ENCODE assay signal across 8 cellular contexts in the genomic region with DNA sequence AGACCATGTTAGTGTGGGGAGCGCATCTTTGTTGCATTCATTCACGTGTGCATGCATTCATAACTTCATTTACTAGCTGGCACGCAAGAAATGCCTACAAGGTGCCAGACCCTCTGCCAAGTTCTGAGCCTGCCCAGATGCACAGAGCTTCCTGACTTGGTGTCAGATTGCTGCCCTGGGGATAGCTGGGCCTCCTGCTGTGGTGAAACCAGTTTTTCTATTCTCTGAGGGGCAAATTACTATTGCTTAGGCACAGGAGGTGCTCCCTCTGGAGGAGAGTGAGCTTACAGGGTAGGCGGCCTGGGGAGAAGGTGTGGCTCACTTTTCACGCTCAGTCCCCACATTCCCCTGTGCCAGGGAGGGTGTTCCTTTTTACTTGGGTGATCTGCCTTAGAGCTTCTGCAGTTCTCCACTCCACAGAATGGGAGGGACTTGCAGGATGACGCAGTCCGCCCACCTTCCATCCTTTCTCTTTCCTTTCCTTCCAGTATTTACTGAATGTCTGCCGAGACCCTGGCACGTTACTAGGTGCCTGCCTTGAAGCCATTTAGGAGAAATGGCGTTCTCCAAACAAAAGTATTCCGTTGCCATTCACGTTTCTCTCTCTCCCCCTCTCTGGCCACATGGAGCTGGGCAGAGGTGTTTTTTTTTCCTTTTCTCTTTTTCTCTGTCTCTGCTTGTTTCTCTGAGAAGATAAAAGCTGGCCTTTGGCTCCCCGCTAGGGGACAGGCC. TPM values are rescaled to one million over a fixed set of nuclear protein-coding genes. Genes with fewer than 3 reads are reported as not detected.
DNase-seq lines count a peak whose midpoint lies in the region; ATAC-seq and TF ChIP-seq lines count a peak whose summit lies in the region.

No MANE protein-coding gene starts in this region.

- H3K4me1 ChIP-seq in DND-41 (ENCODE audit: insufficient read depth, low read length): no peaks in the 10 kb centered on the region
- H3K4me1 ChIP-seq in iPS-18a (ENCODE audit: control insufficient read depth, low read depth, low read length): peaks cover 30% of the 10 kb centered on the region
- peaks cover 13% of the 10 kb centered on the region for H3K4me1 ChIP-seq in smooth muscle cell (ENCODE audit: low read depth)

- ATAC-seq in DND-41 (ENCODE audit: insufficient read depth, low read depth): peak; percentile 57
- no peak for ATAC-seq in HG02973 (IDR thresholded peaks at IDR 0.05; ENCODE audit: unreplicated experiment)

- 31% methylated on average over 13 of the region's 13 CpGs for WGBS in smooth muscle cell (ENCODE audit: low lambda C conversion rate)

- H3K27me3 ChIP-seq in DND-41 (ENCODE audit: insufficient read depth, low read length, poor library complexity) (no peaks in the 10 kb centered on the region), iPS-18a (ENCODE audit: control insufficient read depth, insufficient read depth, low read length) (no peaks in the 10 kb centered on the region), smooth muscle cell (ENCODE audit: low read depth) (no peaks in the 10 kb centered on the region)

- H3K9me3 ChIP-seq in DND-41 (ENCODE audit: insufficient read depth, low read length, severe bottlenecking) (no peaks in the 10 kb centered on the region), iPS-18a (ENCODE audit: control insufficient read depth, low read depth, low read length) (no peaks in the 10 kb centered on the region), smooth muscle cell (replicated peaks; ENCODE audit: low read depth) (no peaks in the 10 kb centered on the region)

- H3K4me1 Mint-ChIP-seq in immature natural killer cell: peaks cover 6 to 12% of the 10 kb centered on the region in 2 donors

- peaks cover 8% of the 10 kb centered on the region for H3F3A ChIP-seq in smooth muscle cell (ENCODE audit: low read depth)

- no peaks in the 10 kb centered on the region for H3K79me2 ChIP-seq in DND-41 (ENCODE audit: insufficient read depth, low read length)
- H3K79me2 ChIP-seq in smooth muscle cell (ENCODE audit: low read depth): no peaks in the 10 kb centered on the region

- in situ Hi-C loops in astrocyte of the cerebellum (cut with HindIII; ENCODE audit: low sequenced_read_pairs): no loop called here

- DNase-seq in DND-41: peak; percentile 13
- DNase-seq in NCI-H146 (lab: John Stamatoyannopoulos, UW): peak; percentile 92
- peak; percentile 19 for DNase-seq in astrocyte of the cerebellum (ENCODE audit: low read depth)
- DNase-seq in smooth muscle cell (lab: John Stamatoyannopoulos, UW; ENCODE audit: unreplicated experiment): no peak
- no peak for DNase-seq in T-helper 9 cell
- DNase-seq in immature natural killer cell: no peak

- peaks cover 0 to 3% (median 0%) of the 10 kb centered on the region in 3 donors for H3K36me3 Mint-ChIP-seq in immature natural killer cell

- no peak overlapping the region for H3K4me3 Mint-ChIP-seq in immature natural killer cell

- H3K27ac ChIP-seq in DND-41 (ENCODE audit: low read length): no peak overlapping the region
- no peak overlapping the region for H3K27ac ChIP-seq in iPS-18a (ENCODE audit: low read length)
- peak overlapping the region; percentile 89 for H3K27ac ChIP-seq in smooth muscle cell (ENCODE audit: low read depth)

- no peaks in the 10 kb centered on the region for H4K20me1 ChIP-seq in DND-41 (ENCODE audit: insufficient read depth, low read length)
- no peaks in the 10 kb centered on the region for H4K20me1 ChIP-seq in smooth muscle cell (ENCODE audit: low read depth)

- TF ChIP-seq CTCF in DND-41 (IDR thresholded peaks at IDR 0.05; ENCODE audit: borderline replicate concordance, extremely low read depth, low read length, poor library complexity, severe bottlenecking) (peak; percentile 52), astrocyte of the cerebellum (IDR thresholded peaks at IDR 0.05; ENCODE audit: low read depth, low read length, missing control alignments) (peak; percentile 38), smooth muscle cell (IDR thresholded peaks at IDR 0.05; ENCODE audit: borderline replicate concordance, insufficient read depth, poor library complexity, severe bottlenecking) (peak; percentile 16)

- H3K9ac ChIP-seq in DND-41 (ENCODE audit: low read depth, low read length): no peak overlapping the region
- no peak overlapping the region for H3K9ac ChIP-seq in iPS-18a (ENCODE audit: low read length)
- peak overlapping the region; percentile 32 for H3K9ac ChIP-seq in smooth muscle cell (ENCODE audit: low read depth)

- no peaks in the 10 kb centered on the region for H3K9me3 Mint-ChIP-seq in immature natural killer cell

- H2AFZ ChIP-seq in DND-41 (ENCODE audit: low read depth, low read length) (no peak overlapping the region), smooth muscle cell (ENCODE audit: low read depth) (peak overlapping the region; percentile 84)

- H3K27me3 Mint-ChIP-seq in immature natural killer cell (ENCODE audit: low read depth in 3 of 3): peaks cover 0 to 8% (median 7%) of the 10 kb centered on the region in 3 donors

- H3K4me2 ChIP-seq in DND-41 (ENCODE audit: insufficient read depth, low read length) (no peak overlapping the region), smooth muscle cell (peak overlapping the region; percentile 71)

- H3K4me3 ChIP-seq in DND-41 (ENCODE audit: low read depth in 1 of 2, low read length in 2 of 2) (no peak overlapping the region), astrocyte of the cerebellum (ENCODE audit: low read depth, low read length) (no peak overlapping the region), iPS-18a (ENCODE audit: low read length) (peak overlapping the region; percentile 11), smooth muscle cell (no peak overlapping the region)

- H3K36me3 ChIP-seq in DND-41 (ENCODE audit: insufficient read depth, low read length) (no peaks in the 10 kb centered on the region), iPS-18a (ENCODE audit: control insufficient read depth, low read depth, low read length) (no peaks in the 10 kb centered on the region), smooth muscle cell (ENCODE audit: low read depth) (no peaks in the 10 kb centered on the region)

- no peak overlapping the region for H3K27ac Mint-ChIP-seq in immature natural killer cell

RNA-seq across cellular contexts. Expression of a gene that starts 27.9 kb away (rescaled TPM):
- total RNA-seq in smooth muscle cell: 251 and 285 TPM in 2 replicates
- polyA plus RNA-seq in smooth muscle cell (148 and 149 TPM in 2 replicates), immature natural killer cell (10 to 100 TPM in 2 of 3 donors, 1 to 10 TPM in 1; 9.8 to 15.3 (median 10.1) TPM)

Comparison
In these comparisons a context has a peak if more than half of its experiments do, and no peak if none do; other contexts are left out.
1. DNase-seq: peak in DND-41 (single experiment), NCI-H146 (single experiment) and astrocyte of the cerebellum (single experiment); none in smooth muscle cell (single experiment), T-helper 9 cell (single experiment) and immature natural killer cell (0 of 3).
2. Peak in every context shown above with its lines, with median percentiles within 50 percentile points of each other: CTCF ChIP-seq.